Comparison of ENCODE assay signal across 3 cellular contexts in the genomic region with DNA sequence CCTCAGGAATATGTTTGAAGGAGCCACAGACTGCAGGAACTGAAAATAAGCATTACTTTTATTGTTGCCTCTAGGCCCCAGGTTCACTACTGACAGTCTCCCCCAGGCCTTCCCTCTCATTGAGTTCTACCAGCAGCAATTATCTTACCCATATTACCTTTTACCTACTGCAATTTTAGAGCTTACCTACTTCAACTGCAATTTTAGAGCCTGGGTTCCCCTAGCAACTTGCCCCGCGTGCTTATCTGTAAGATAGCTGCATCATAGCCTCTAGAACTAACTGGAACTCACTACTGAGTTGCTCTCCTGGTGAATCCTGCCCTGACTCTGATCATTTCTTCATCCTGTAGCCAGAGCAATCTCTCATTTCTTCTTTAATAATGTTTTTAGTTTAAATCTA.
"Had no signal": no experiment of that assay in that cellular context is flagged by ENCODE, and none has a peak within 500 bp of the region (broad histone marks: within the 10 kb centered on the region; RNA-seq: fewer than 3 reads in every experiment).

No MANE protein-coding gene starts in this region.

- DNase-seq: GDM1, GF-D8 had no signal

- H3K4me3 ChIP-seq: GM12878 had no signal

- ATAC-seq: GM12878 had no signal
